In the genomic region with DNA sequence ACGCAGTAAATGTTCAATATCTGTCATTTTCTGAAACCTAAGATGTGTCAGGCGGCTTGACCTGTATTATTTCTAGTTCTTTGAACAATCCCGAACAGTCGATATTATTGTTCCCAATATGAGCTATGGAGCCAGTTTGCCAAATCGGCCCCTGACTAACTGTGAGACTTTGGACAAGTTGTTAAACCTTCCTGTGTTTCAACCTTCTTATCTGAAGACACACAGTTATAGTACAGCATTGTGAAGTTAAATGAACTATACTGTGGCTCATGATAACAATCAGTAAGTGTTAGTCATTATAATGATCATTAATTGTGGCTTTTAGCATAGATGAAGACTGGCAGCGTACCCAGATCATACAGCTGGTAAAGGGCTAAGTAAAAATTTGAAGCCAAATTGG, we compare ENCODE assay signal across 16 cellular contexts. TPM values are rescaled to one million over a fixed set of nuclear protein-coding genes. Genes with fewer than 3 reads are reported as not detected.
DNase-seq lines count a peak whose midpoint lies in the region; ATAC-seq, FAIRE-seq and TF ChIP-seq lines count a peak whose summit lies in the region.
"Had no signal": no experiment of that assay in that cellular context is flagged by ENCODE, and none has a peak within 500 bp of the region (broad histone marks: within the 10 kb centered on the region; RNA-seq: fewer than 3 reads in every experiment).

No MANE protein-coding gene starts in this region.

- TF ChIP-seq RAD21 in HCT116 (IDR thresholded peaks at IDR 0.05; ENCODE audit: low read depth) (no peak), HepG2 (CRISPR knock-in tag; IDR thresholded peaks at IDR 0.05) (no peak)

- H4K20me1 ChIP-seq in HCT116 (ENCODE audit: insufficient read depth): no peaks in the 10 kb centered on the region
- H4K20me1 ChIP-seq in HepG2 (ENCODE audit: insufficient read depth, low read length): no peaks in the 10 kb centered on the region

- CTCF ChIA-PET in HCT116 (lab: Charles Lee) (interaction anchor here (0.7 to 2.7 kb wide), 17 partner anchors 14 to 375 kb away, joined by 3 to 29 read pairs (median 5); a partner anchor contains a TSS), T-cell (lab: Charles Lee) (interaction anchor here (0.5 to 2.6 kb wide), 20 partner anchors 9 to 1262 kb away, joined by 3 to 14 read pairs (median 3); a partner anchor contains a TSS), HepG2 (lab: Yijun Ruan, JAX; ENCODE audit: low intra/inter-chr PET ratio, low total read pairs) (interaction anchor here (1.1 to 1.4 kb wide), 3 partner anchors 48 to 375 kb away, joined by 3 to 7 read pairs (median 4); no protein-coding TSS in a partner anchor)

- intact Hi-C loops in HCT116 (cut with micrococcal nuclease): loop anchor here (2.0 kb wide), 1 partner anchor 146 kb away; no protein-coding TSS in a partner anchor
- intact Hi-C loops in mucosa of descending colon (cut with DNase I, micrococcal nuclease): loop anchor here in 1 of 2 donors (5.0 kb wide), 1 partner anchor 56 kb away; a partner anchor contains a TSS
- intact Hi-C loops in upper lobe of right lung (cut with DNase I): loop anchor here (5.0 kb wide), 1 partner anchor 146 kb away; no protein-coding TSS in a partner anchor
- intact Hi-C loops in HepG2 (cut with micrococcal nuclease; ENCODE audit: unreplicated experiment): loop anchor here (5.0 kb wide), 3 partner anchors 56 to 376 kb away; a partner anchor contains a TSS

- peak overlapping the region; percentile 77 for H3K4me2 ChIP-seq in HCT116 (ENCODE audit: low read length)
- no peak overlapping the region for H3K4me2 ChIP-seq in HepG2 (ENCODE audit: low read depth, low read length)

- H3K9me3 ChIP-seq in HCT116 (ENCODE audit: control insufficient read depth in 1 of 2, insufficient read depth in 1 of 2, low read depth in 1 of 2, low read length in 2 of 2) (no peaks in the 10 kb centered on the region), mucosa of descending colon (no peaks in the 10 kb centered on the region), upper lobe of right lung (no peaks in the 10 kb centered on the region), HepG2 (ENCODE audit: low read length) (no peaks in the 10 kb centered on the region)
- H3K9me3 ChIP-seq: BE2C, pancreas, Peyer's patch had no signal

- WGBS in HepG2 (ENCODE audit: low lambda C conversion rate): 97% methylated on average over 6 of the region's 6 CpGs

- H3K9me3 Mint-ChIP-seq in T-cell: no peaks in the 10 kb centered on the region
- H3K9me3 Mint-ChIP-seq: natural killer cell treated with Interleukin-12 subunit alpha and Interleukin-12 subunit beta and Interleukin-15 and Interleukin-18, amount 100 ng/mL, for 72 hours had no signal

- peak overlapping the region; percentile 31 to 83 for H3K27ac Mint-ChIP-seq in T-cell
- H3K27ac Mint-ChIP-seq: natural killer cell treated with Interleukin-12 subunit alpha and Interleukin-12 subunit beta and Interleukin-15 and Interleukin-18, amount 100 ng/mL, for 72 hours had no signal

- no peak for DNase-seq in HCT116 (ENCODE audit: low read depth, low spot score)
- no peak for DNase-seq in T-cell
- DNase-seq in mucosa of descending colon: no peak
- DNase-seq in upper lobe of right lung: no peak
- DNase-seq in A172 (ENCODE audit: low spot score): no peak
- DNase-seq in HepG2 (ENCODE audit: low spot score): no peak
- DNase-seq in central memory CD4-positive, alpha-beta T cell: no peak
- DNase-seq: cortex of kidney, hippocampal formation, KG1, NCI-H187 had no signal

- peak overlapping the region in 1 of 3 donors; percentile 8 for H3K4me3 Mint-ChIP-seq in T-cell
- H3K4me3 Mint-ChIP-seq: natural killer cell treated with Interleukin-12 subunit alpha and Interleukin-12 subunit beta and Interleukin-15 and Interleukin-18, amount 100 ng/mL, for 72 hours had no signal

- H3K4me3 ChIP-seq in HCT116 (replicated peaks in 1 of 2; ENCODE audit: low read depth in 1 of 2, low read length in 2 of 2): no peak overlapping the region
- H3K4me3 ChIP-seq in mucosa of descending colon: no peak overlapping the region
- no peak overlapping the region for H3K4me3 ChIP-seq in upper lobe of right lung
- no peak overlapping the region for H3K4me3 ChIP-seq in HepG2 (replicated peaks in 1 of 3; ENCODE audit: insufficient read depth in 1 of 3, low read depth in 2 of 3, low read length in 3 of 3)
- H3K4me3 ChIP-seq: pancreas, Peyer's patch had no signal

- in situ Hi-C loops in HepG2 (cut with HindIII; ENCODE audit: extremely low pct_ligation_motif_present, low pct_unique_long_range_greater_than_20kb): loop anchor here (5.0 kb wide), 1 partner anchor 36 kb away; no protein-coding TSS in a partner anchor

- H3K4me1 Mint-ChIP-seq in T-cell: peaks cover 26 to 33% (median 28%) of the 10 kb centered on the region in 3 donors

- TF ChIP-seq CTCF in HCT116 (IDR thresholded peaks at IDR 0.05 in 2 of 3, conservative IDR thresholded peaks at IDR 0.05 in 1 of 3; ENCODE audit: borderline replicate concordance in 1 of 3, insufficient read depth in 1 of 3, low read depth in 2 of 3, low read length in 2 of 3) (no peak), mucosa of descending colon (IDR thresholded peaks at IDR 0.05) (no peak), upper lobe of right lung (IDR thresholded peaks at IDR 0.05) (no peak), HepG2 (CRISPR knock-in tag; IDR thresholded peaks at IDR 0.05) (no peak)

- RAD21 ChIA-PET in HCT116 (lab: Charles Lee; ENCODE audit: low non-redundant PET in 1 of 2, low total read pairs in 2 of 2, uncharacterized antibody in 2 of 2, unreplicated experiment in 2 of 2): interaction anchor here (0.7 to 3.1 kb wide), 11 partner anchors 23 to 71 kb away, joined by 3 to 12 read pairs (median 3); a partner anchor contains a TSS

- TF ChIP-seq POLR2A in HCT116 (IDR thresholded peaks at IDR 0.05; ENCODE audit: borderline replicate concordance, extremely low read depth, insufficient read depth, insufficient read length): no peak
- TF ChIP-seq POLR2A in HepG2 (IDR thresholded peaks at IDR 0.05; ENCODE audit: insufficient read depth in 1 of 2, low read depth in 2 of 2, low read length in 2 of 2): no peak

- H3K36me3 Mint-ChIP-seq in T-cell: peaks cover 21% of the 10 kb centered on the region

- BruUV-seq in HCT116 (replicated peaks; lab: Mats Ljungman, UMichigan) (no TSS peak), HepG2 (replicated peaks; lab: Mats Ljungman, UMichigan) (no TSS peak)

- no peak for FAIRE-seq in HepG2 (lab: Jason Lieb, UNC)
- FAIRE-seq: bronchial epithelial cell, pancreas had no signal

- H3K27ac ChIP-seq in HCT116 (ENCODE audit: low read depth, low read length) (peak overlapping the region; percentile 85), upper lobe of right lung (peak overlapping the region; percentile 76), HepG2 (ENCODE audit: extremely low read length, insufficient read depth, low read length) (no peak overlapping the region)
- H3K27ac ChIP-seq: pancreas had no signal

- H3K27me3 Mint-ChIP-seq in T-cell: no peaks in the 10 kb centered on the region
- H3K27me3 Mint-ChIP-seq: natural killer cell treated with Interleukin-12 subunit alpha and Interleukin-12 subunit beta and Interleukin-15 and Interleukin-18, amount 100 ng/mL, for 72 hours had no signal

- H3K79me2 ChIP-seq in HCT116 (ENCODE audit: insufficient read depth, low read length) (peaks cover 12% of the 10 kb centered on the region), HepG2 (ENCODE audit: insufficient read depth, low read length) (no peaks in the 10 kb centered on the region)

- ATAC-seq in HCT116 (no peak), T-cell (replicated peaks in 1 of 4) (no peak), mucosa of descending colon (peak; percentile 3), upper lobe of right lung (no peak), HepG2 (no peak)

- H3K9me2 ChIP-seq in HCT116 (ENCODE audit: insufficient read depth): no peaks in the 10 kb centered on the region

- no peaks in the 10 kb centered on the region for H3K27me3 ChIP-seq in HCT116 (ENCODE audit: insufficient read depth, low read length)
- H3K27me3 ChIP-seq in upper lobe of right lung: no peaks in the 10 kb centered on the region
- H3K27me3 ChIP-seq in HepG2 (ENCODE audit: control insufficient read depth in 1 of 2, insufficient read depth in 2 of 2, low read length in 2 of 2): no peaks in the 10 kb centered on the region
- H3K27me3 ChIP-seq: BE2C, pancreas, Peyer's patch had no signal

- peaks cover 1 to 12% of the 10 kb centered on the region in 2 experiments; a peak in 2 of 4 replicates for H3K36me3 ChIP-seq in HCT116 (ENCODE audit: control insufficient read depth in 1 of 2, insufficient read depth in 2 of 2, low read length in 2 of 2)
- H3K36me3 ChIP-seq in mucosa of descending colon (ENCODE audit: low read depth): no peaks in the 10 kb centered on the region
- H3K36me3 ChIP-seq in upper lobe of right lung: peaks cover 27% of the 10 kb centered on the region
- H3K36me3 ChIP-seq in HepG2 (replicated peaks in 1 of 2; ENCODE audit: control insufficient read depth in 1 of 2, insufficient read depth in 2 of 2, low read length in 2 of 2): peaks cover under 1 to 5% of the 10 kb centered on the region in 2 experiments; a peak in 2 of 5 replicates
- H3K36me3 ChIP-seq: pancreas had no signal

- TF ChIP-seq EP300 in HepG2 (IDR thresholded peaks at IDR 0.05; ENCODE audit: low read depth in 2 of 2, low read length in 2 of 2): no peak
- TF ChIP-seq EP300 in HepG2 (CRISPR knock-in tag; IDR thresholded peaks at IDR 0.05; ENCODE audit: borderline replicate concordance): no peak

- H3K9ac ChIP-seq in HCT116 (ENCODE audit: low read length) (peak overlapping the region; percentile 66), HepG2 (ENCODE audit: insufficient read depth, low read depth, low read length) (no peak overlapping the region)

- POLR2A ChIA-PET in HCT116 (lab: Charles Lee) (interaction anchor here (0.6 to 5.3 kb wide), 9 partner anchors 9 to 63 kb away, joined by 3 to 66 read pairs (median 5); a partner anchor contains a TSS), T-cell (lab: Charles Lee) (no interaction called here), HepG2 (lab: Yijun Ruan, JAX) (no interaction called here)

- H3K4me1 ChIP-seq in HCT116 (ENCODE audit: control insufficient read depth in 1 of 2, insufficient read depth in 2 of 2, low read length in 2 of 2) (peaks cover 71 to 92% of the 10 kb centered on the region in 2 experiments), mucosa of descending colon (ENCODE audit: low read depth) (peaks cover 28% of the 10 kb centered on the region), upper lobe of right lung (peaks cover 9% of the 10 kb centered on the region), HepG2 (ENCODE audit: insufficient read depth, low read length) (no peaks in the 10 kb centered on the region)
- H3K4me1 ChIP-seq: BE2C, pancreas had no signal

- H2AFZ ChIP-seq in HCT116 (ENCODE audit: low read depth, low read length, poor library complexity, severe bottlenecking) (no peak overlapping the region), HepG2 (ENCODE audit: low read length) (no peak overlapping the region)

RNA-seq across cellular contexts. Expression of a gene that starts 23.4 kb away (rescaled TPM):
- total RNA-seq in HCT116 (2021; ENCODE audit: unreplicated experiment): 103 TPM
- 47.9 and 52.6 TPM in 2 replicates for polyA plus RNA-seq in HCT116 (2012)
- 100 to 1,000 TPM in 2 of 5 donors, 10 to 100 TPM in 3; 60.4 to 141 (median 69.8) TPM for total RNA-seq in T-cell
- 10 to 100 TPM; 35.0 to 45.4 (median 40.9) TPM for total RNA-seq in mucosa of descending colon
- 59.6 TPM for total RNA-seq in upper lobe of right lung
- 96.6 and 99.2 TPM in 2 replicates for total RNA-seq in A172 (2014; rRNA removed; shearing (Covaris generic))
- 78.7 and 101 TPM in 2 replicates for total RNA-seq in HepG2 (2016; rRNA removed; fragmentation: Illumina TruSeq; extraction: Trizol)
- total RNA-seq in HepG2 (2016; cell fraction: cytosol; rRNA removed; fragmentation: Illumina TruSeq; extraction: Trizol; ENCODE audit: low read depth): 17.1 and 20.5 TPM in 2 replicates
- 83.5 and 95.5 TPM in 2 replicates for total RNA-seq in HepG2 (2016; cell fraction: insoluble cytoplasmic fraction; rRNA removed; fragmentation: Illumina TruSeq; extraction: Trizol)
- 25.9 and 31.6 TPM in 2 replicates for total RNA-seq in HepG2 (2016; cell fraction: membrane; rRNA removed; fragmentation: Illumina TruSeq; extraction: Trizol)
- total RNA-seq in HepG2 (2016; cell fraction: nucleus; rRNA removed; fragmentation: Illumina TruSeq; extraction: Trizol): 58.7 and 68.9 TPM in 2 replicates
- polyA plus RNA-seq in HepG2 (2011; rRNA removed): 37.3 and 48.5 TPM in 2 replicates
- 26.7 and 40.8 TPM in 2 replicates for polyA plus RNA-seq in HepG2 (2011; cell fraction: cytosol; rRNA removed)
- 72.4 and 75.0 TPM in 2 replicates for polyA plus RNA-seq in HepG2 (2011; cell fraction: nucleus; rRNA removed)
- 36.4 and 46.7 TPM in 2 replicates for polyA plus RNA-seq in HepG2 (2012)
- 6.7 and 8.1 TPM in 2 replicates for polyA plus RNA-seq in HepG2 (2016; cell fraction: cytosol; fragmentation: Illumina TruSeq; extraction: Trizol; ENCODE audit: low read depth)
- 82.3 and 82.4 TPM in 2 replicates for polyA plus RNA-seq in HepG2 (2016; cell fraction: insoluble cytoplasmic fraction; fragmentation: Illumina TruSeq; extraction: Trizol; ENCODE audit: low read depth)
- 12.6 and 15.8 TPM in 2 replicates for polyA plus RNA-seq in HepG2 (2016; cell fraction: membrane; fragmentation: Illumina TruSeq; extraction: Trizol; ENCODE audit: low read depth)
- 68.6 and 70.6 TPM in 2 replicates for polyA plus RNA-seq in HepG2 (2016; cell fraction: nucleus; fragmentation: Illumina TruSeq; extraction: Trizol; ENCODE audit: insufficient read depth, low read depth)
- 25.7 and 60.1 TPM in 2 replicates for polyA minus RNA-seq in HepG2 (2011; rRNA and poly(A)+ RNA removed; ENCODE audit: low replicate concordance)
- 26.0 and 29.4 TPM in 2 replicates for polyA minus RNA-seq in HepG2 (2011; cell fraction: cytosol; rRNA and poly(A)+ RNA removed)
- polyA minus RNA-seq in HepG2 (2011; cell fraction: nucleus; rRNA and poly(A)+ RNA removed): 68.6 and 82.9 TPM in 2 replicates

RNA-seq across cellular contexts. Expression of a gene that starts 51.1 kb away (rescaled TPM):
- total RNA-seq in HCT116 (2021; ENCODE audit: unreplicated experiment) (3.9 TPM), T-cell (1 to 10 TPM in 4 of 5 donors, under 1 TPM in 1; 0.82 to 4.7 (median 3.8) TPM), mucosa of descending colon (10 to 100 TPM in 1 of 3 donors, 1 to 10 TPM in 1, under 1 TPM in 1; 0.93 to 12.9 (median 5.0) TPM), upper lobe of right lung (14.4 TPM), HepG2 (2016; rRNA removed; fragmentation: Illumina TruSeq; extraction: Trizol) (0.20 TPM in 1 of 2 replicates, not detected in the other)
- 1.6 and 2.5 TPM in 2 replicates for polyA plus RNA-seq in HCT116 (2012)
- total RNA-seq in A172 (2014; rRNA removed; shearing (Covaris generic)): 3.3 and 3.5 TPM in 2 replicates
- total RNA-seq in HepG2 (2016; cell fraction: cytosol; rRNA removed; fragmentation: Illumina TruSeq; extraction: Trizol; ENCODE audit: low read depth): 0.10 TPM in 1 of 2 replicates, not detected in the other
- 0.06 and 0.13 TPM in 2 replicates for total RNA-seq in HepG2 (2016; cell fraction: insoluble cytoplasmic fraction; rRNA removed; fragmentation: Illumina TruSeq; extraction: Trizol)
- 0.06 and 0.48 TPM in 2 replicates for total RNA-seq in HepG2 (2016; cell fraction: membrane; rRNA removed; fragmentation: Illumina TruSeq; extraction: Trizol)
- 0.09 and 0.37 TPM in 2 replicates for total RNA-seq in HepG2 (2016; cell fraction: nucleus; rRNA removed; fragmentation: Illumina TruSeq; extraction: Trizol)
- polyA plus RNA-seq in HepG2 (2011; rRNA removed): 0.16 and 0.84 TPM in 2 replicates
- 0.05 and 0.30 TPM in 2 replicates for polyA plus RNA-seq in HepG2 (2011; cell fraction: cytosol; rRNA removed)
- 0.13 and 0.14 TPM in 2 replicates for polyA plus RNA-seq in HepG2 (2011; cell fraction: nucleus; rRNA removed)
- polyA plus RNA-seq in HepG2 (2012): 0.19 and 0.62 TPM in 2 replicates
- polyA plus RNA-seq in HepG2 (2016; cell fraction: cytosol; fragmentation: Illumina TruSeq; extraction: Trizol; ENCODE audit: low read depth): 0.25 and 0.29 TPM in 2 replicates
- polyA plus RNA-seq in HepG2 (2016; cell fraction: insoluble cytoplasmic fraction; fragmentation: Illumina TruSeq; extraction: Trizol; ENCODE audit: low read depth): 0.04 and 0.07 TPM in 2 replicates
- polyA plus RNA-seq in HepG2 (2016; cell fraction: membrane; fragmentation: Illumina TruSeq; extraction: Trizol; ENCODE audit: low read depth): not detected in 2 replicates
- 1.4 TPM in 1 of 2 replicates, not detected in the other for polyA plus RNA-seq in HepG2 (2016; cell fraction: nucleus; fragmentation: Illumina TruSeq; extraction: Trizol; ENCODE audit: insufficient read depth, low read depth)
- polyA minus RNA-seq in HepG2 (2011; rRNA and poly(A)+ RNA removed; ENCODE audit: low replicate concordance): 0.66 and 1.8 TPM in 2 replicates
- 0.18 TPM in 1 of 2 replicates, not detected in the other for polyA minus RNA-seq in HepG2 (2011; cell fraction: cytosol; rRNA and poly(A)+ RNA removed)
- polyA minus RNA-seq in HepG2 (2011; cell fraction: nucleus; rRNA and poly(A)+ RNA removed): 0.50 and 1.7 TPM in 2 replicates

RNA-seq across cellular contexts. Expression of a gene that starts 54.8 kb away (rescaled TPM):
- total RNA-seq in HCT116 (2021; ENCODE audit: unreplicated experiment) (305 TPM), T-cell (1 to 10 TPM in 3 of 5 donors, under 1 TPM in 1, not detected in 1; 0.28 to 2.0 (median 1.4) TPM), mucosa of descending colon (100 to 1,000 TPM; 136 to 326 (median 320) TPM), upper lobe of right lung (886 TPM), HepG2 (2016; rRNA removed; fragmentation: Illumina TruSeq; extraction: Trizol) (0.24 and 0.27 TPM in 2 replicates)
- polyA plus RNA-seq in HCT116 (2012): 200 and 379 TPM in 2 replicates
- total RNA-seq in A172 (2014; rRNA removed; shearing (Covaris generic)): 30.0 and 53.5 TPM in 2 replicates
- 0.18 TPM in 1 of 2 replicates, not detected in the other for total RNA-seq in HepG2 (2016; cell fraction: cytosol; rRNA removed; fragmentation: Illumina TruSeq; extraction: Trizol; ENCODE audit: low read depth)
- 0.18 and 0.80 TPM in 2 replicates for total RNA-seq in HepG2 (2016; cell fraction: insoluble cytoplasmic fraction; rRNA removed; fragmentation: Illumina TruSeq; extraction: Trizol)
- 0.06 and 0.07 TPM in 2 replicates for total RNA-seq in HepG2 (2016; cell fraction: membrane; rRNA removed; fragmentation: Illumina TruSeq; extraction: Trizol)
- 0.63 and 1.0 TPM in 2 replicates for total RNA-seq in HepG2 (2016; cell fraction: nucleus; rRNA removed; fragmentation: Illumina TruSeq; extraction: Trizol)
- polyA plus RNA-seq in HepG2 (2011; rRNA removed): 3.0 and 3.3 TPM in 2 replicates
- 3.3 TPM in 2 replicates for polyA plus RNA-seq in HepG2 (2011; cell fraction: cytosol; rRNA removed)
- 1.1 and 1.2 TPM in 2 replicates for polyA plus RNA-seq in HepG2 (2011; cell fraction: nucleus; rRNA removed)
- polyA plus RNA-seq in HepG2 (2012): 0.38 and 0.91 TPM in 2 replicates
- 0.05 and 0.16 TPM in 2 replicates for polyA plus RNA-seq in HepG2 (2016; cell fraction: cytosol; fragmentation: Illumina TruSeq; extraction: Trizol; ENCODE audit: low read depth)
- 0.49 and 0.73 TPM in 2 replicates for polyA plus RNA-seq in HepG2 (2016; cell fraction: insoluble cytoplasmic fraction; fragmentation: Illumina TruSeq; extraction: Trizol; ENCODE audit: low read depth)
- polyA plus RNA-seq in HepG2 (2016; cell fraction: membrane; fragmentation: Illumina TruSeq; extraction: Trizol; ENCODE audit: low read depth): 0.24 and 0.27 TPM in 2 replicates
- 1.00 and 1.3 TPM in 2 replicates for polyA plus RNA-seq in HepG2 (2016; cell fraction: nucleus; fragmentation: Illumina TruSeq; extraction: Trizol; ENCODE audit: insufficient read depth, low read depth)
- 20.8 and 1,453 TPM in 2 replicates for polyA minus RNA-seq in HepG2 (2011; rRNA and poly(A)+ RNA removed; ENCODE audit: low replicate concordance)
- 2.6 and 2.8 TPM in 2 replicates for polyA minus RNA-seq in HepG2 (2011; cell fraction: cytosol; rRNA and poly(A)+ RNA removed)
- polyA minus RNA-seq in HepG2 (2011; cell fraction: nucleus; rRNA and poly(A)+ RNA removed): 1.1 and 1.4 TPM in 2 replicates
- total RNA-seq: natural killer cell treated with Interleukin-12 subunit alpha and Interleukin-12 subunit beta and Interleukin-15 and Interleukin-18, amount 100 ng/mL, for 72 hours had no signal

Comparison
In these comparisons a context has a peak if more than half of its experiments do, and no peak if none do; other contexts are left out.
1. RNA of a gene that starts 54.8 kb away (total RNA-seq): 886 TPM in upper lobe of right lung (single experiment), 136 to 326 TPM in mucosa of descending colon, 305 TPM in HCT116 (single experiment) and 30.0 to 53.5 TPM in A172; 0.28 to 2.0 TPM in T-cell and 0.06 to 1.0 TPM in HepG2; every median in the first group is over 10 times any median in the second.